28 cellular contexts compared by ENCODE assay signal in the genomic region with DNA sequence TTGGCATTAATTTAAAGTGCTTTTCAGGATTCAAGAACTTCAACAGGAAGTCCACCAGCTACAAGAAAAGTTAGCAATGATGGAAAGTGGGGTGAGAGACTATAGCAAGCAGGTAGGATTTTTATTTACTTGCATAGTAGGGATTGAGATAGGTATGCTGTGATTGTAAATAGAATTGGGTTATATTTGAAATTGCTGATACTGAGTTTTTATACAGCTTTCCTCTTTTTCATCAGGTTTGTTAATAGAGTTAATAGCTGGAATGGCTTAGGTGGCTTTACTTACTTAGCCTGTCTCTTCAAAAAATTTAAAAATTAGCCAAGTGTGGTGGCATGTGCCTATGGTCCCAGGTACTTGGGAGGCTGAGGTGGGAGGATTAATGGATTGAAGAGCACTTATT.
"Had no signal": no experiment of that assay in that cellular context is flagged by ENCODE, and none has a peak within 500 bp of the region (broad histone marks: within the 10 kb centered on the region; RNA-seq: fewer than 3 reads in every experiment).

No MANE protein-coding gene starts in this region.

- FAIRE-seq: endometrium, islet of Langerhans, keratinocyte had no signal

- DNase-seq: cortex of kidney; effector CD8-positive, alpha-beta T cell; effector memory CD8-positive, alpha-beta T cell; endodermal cell; erythroblast; esophagus squamous epithelium; foreskin fibroblast; foreskin melanocyte; gastrocnemius medialis; glutamatergic neuron; head of caudate nucleus; heart right ventricle; hippocampal formation; left cardiac atrium; left lung; left ventricle myocardium superior; lower lobe of right lung; mesenchymal stem cell; mucosa of descending colon; naive B cell; naive thymus-derived CD8-positive, alpha-beta T cell had no signal

- H3K9me3 Mint-ChIP-seq: dendritic cell treated with granulocyte-macrophage colony-stimulating factor and Interleukin-4, amounts not matched to agents 40 ng/mL and 50 ng/mL, for 4 days; effector memory CD8-positive, alpha-beta T cell; endodermal cell; mesothelial cell of epicardium; naive B cell; naive thymus-derived CD8-positive, alpha-beta T cell had no signal

- ATAC-seq: effector memory CD8-positive, alpha-beta T cell; esophagus mucosa; gastrocnemius medialis; heart right ventricle; left cardiac atrium; left lung; left ventricle myocardium superior; lower lobe of right lung; mucosa of descending colon; naive thymus-derived CD8-positive, alpha-beta T cell had no signal

- H3K9me3 ChIP-seq: esophagus squamous epithelium, gastrocnemius medialis, heart right ventricle, left lung, lower lobe of right lung, mucosa of descending colon had no signal

- H3K27ac ChIP-seq: epithelial cell of prostate, esophagus squamous epithelium, gastrocnemius medialis, heart right ventricle, left lung, lower lobe of right lung had no signal

- H3K36me3 ChIP-seq: gastrocnemius medialis had no signal

- H3K4me1 ChIP-seq: esophagus squamous epithelium, gastrocnemius medialis, heart right ventricle, left lung, lower lobe of right lung had no signal

- H3K4me3 ChIP-seq: esophagus squamous epithelium, gastrocnemius medialis, heart right ventricle, left lung, lower lobe of right lung, mucosa of descending colon had no signal

- H3K27me3 ChIP-seq: esophagus squamous epithelium, gastrocnemius medialis, heart right ventricle, left lung had no signal

- H3K27ac Mint-ChIP-seq: dendritic cell treated with granulocyte-macrophage colony-stimulating factor and Interleukin-4, amounts not matched to agents 40 ng/mL and 50 ng/mL, for 4 days; effector memory CD8-positive, alpha-beta T cell; endodermal cell; mesothelial cell of epicardium had no signal

- H3K4me3 Mint-ChIP-seq: dendritic cell treated with granulocyte-macrophage colony-stimulating factor and Interleukin-4, amounts not matched to agents 40 ng/mL and 50 ng/mL, for 4 days; effector memory CD8-positive, alpha-beta T cell; endodermal cell; mesothelial cell of epicardium; naive B cell; naive thymus-derived CD8-positive, alpha-beta T cell had no signal

- H3K27me3 Mint-ChIP-seq: dendritic cell treated with granulocyte-macrophage colony-stimulating factor and Interleukin-4, amounts not matched to agents 40 ng/mL and 50 ng/mL, for 4 days; effector memory CD8-positive, alpha-beta T cell; naive B cell; naive thymus-derived CD8-positive, alpha-beta T cell had no signal
